13 cellular contexts compared by ENCODE assay signal in genomic region chr3:124076231-124076630, GRCh38. TPM values are rescaled to one million over a fixed set of nuclear protein-coding genes. Genes with fewer than 3 reads are reported as not detected.
DNase-seq lines count a peak whose midpoint lies in the region; TF ChIP-seq lines count a peak whose summit lies in the region.
"Had no signal": no experiment of that assay in that cellular context is flagged by ENCODE, and none has a peak within 500 bp of the region (broad histone marks: within the 10 kb centered on the region; RNA-seq: fewer than 3 reads in every experiment).

No MANE protein-coding gene starts in this region.

- no peak for TF ChIP-seq CTCF in adrenal gland (IDR thresholded peaks at IDR 0.05)
- no peak for TF ChIP-seq CTCF in spleen (IDR thresholded peaks at IDR 0.05 in 8 of 11, conservative IDR thresholded peaks at IDR 0.05 in 3 of 11)

- H4K20me1 ChIP-seq in GM23248 (ENCODE audit: insufficient read depth): no peaks in the 10 kb centered on the region

- H3K79me2 ChIP-seq in GM23248 (ENCODE audit: insufficient read depth): no peaks in the 10 kb centered on the region

- H3K4me1 ChIP-seq in GM23248 (ENCODE audit: insufficient read depth) (no peaks in the 10 kb centered on the region), adrenal gland (replicated peaks in 1 of 2) (peaks cover 16 to 17% of the 10 kb centered on the region in 2 donors), spleen (peaks cover 0 to 28% (median 5%) of the 10 kb centered on the region in 6 donors)

- 29 to 30% methylated on average over 5 of the region's 5 CpGs for WGBS in GM23248 (ENCODE audit: low coverage in 1 of 2, low lambda C conversion rate in 2 of 2, missing lambda C conversion rate in 2 of 2), 2 experiments
- WGBS in adrenal gland, 4 donors: 79 to 82% (median 81%) methylated on average over 5 of the region's 5 CpGs
- 62 to 78% (median 70%) methylated on average over 5 of the region's 5 CpGs for WGBS in spleen, 5 donors

- no peaks in the 10 kb centered on the region for H3K36me3 ChIP-seq in GM23248 (ENCODE audit: low read depth)
- H3K36me3 ChIP-seq in adrenal gland (replicated peaks in 1 of 2): no peaks in the 10 kb centered on the region
- no peaks in the 10 kb centered on the region for H3K36me3 ChIP-seq in spleen
- H3K36me3 ChIP-seq: BE2C had no signal

- intact Hi-C loops in adrenal gland (cut with DNase I) (loop anchor here in 1 of 2 donors (5.0 kb wide), 1 partner anchor 44 kb away; the partner anchor contains the start of gene KALRN), spleen (cut with DNase I; ENCODE audit: low total_unique reads) (no loop called here)

- H2AFZ ChIP-seq in GM23248: no peak overlapping the region

- in situ Hi-C loops in GM23248 (cut with MboI): no loop called here

- TF ChIP-seq POLR2A in adrenal gland (IDR thresholded peaks at IDR 0.05) (no peak), spleen (IDR thresholded peaks at IDR 0.05) (no peak)

- no peaks in the 10 kb centered on the region; the same call in 1 of the 2 replicates for H3K27me3 ChIP-seq in GM23248 (replicated peaks; ENCODE audit: insufficient read depth)
- no peaks in the 10 kb centered on the region for H3K27me3 ChIP-seq in adrenal gland
- H3K27me3 ChIP-seq in spleen (replicated peaks in 1 of 7): peaks cover 0 to 7% (median 0%) of the 10 kb centered on the region in 7 donors
- H3K27me3 ChIP-seq: BE2C had no signal

- H3K9me3 ChIP-seq in GM23248 (ENCODE audit: low read depth) (no peaks in the 10 kb centered on the region), adrenal gland (replicated peaks in 1 of 3) (no peaks in the 10 kb centered on the region), spleen (no peaks in the 10 kb centered on the region)
- H3K9me3 ChIP-seq: BE2C had no signal

- H3K9ac ChIP-seq in GM23248: no peak overlapping the region

- H3F3A ChIP-seq in GM23248 (ENCODE audit: insufficient read depth): no peaks in the 10 kb centered on the region

- no peaks in the 10 kb centered on the region for H3K9me2 ChIP-seq in GM23248 (ENCODE audit: insufficient read depth)

- peak; percentile 13 for DNase-seq in GM23248
- no peak for DNase-seq in adrenal gland
- DNase-seq in spleen: no peak
- no peak for DNase-seq in activated CD4-positive, alpha-beta T cell treated with anti-CD3 and anti-CD28 coated beads, Interleukin-2, amount 50 U/mL, for 4 hours
- DNase-seq in GDM1 (lab: John Stamatoyannopoulos, UW): no peak
- DNase-seq in dermis blood vessel endothelial cell: no peak
- no peak for DNase-seq in Kasumi-1 (lab: John Stamatoyannopoulos, UW)
- DNase-seq: CD4-positive, alpha-beta memory T cell; DMS79; EL had no signal

- no peak overlapping the region for H3K4me2 ChIP-seq in GM23248 (ENCODE audit: unreplicated experiment)

- H3K27ac ChIP-seq in GM23248: no peak overlapping the region
- H3K27ac ChIP-seq in adrenal gland: peak overlapping the region in 3 of 5 donors; percentile 39 to 78 (median 68)
- peak overlapping the region in 6 of 8 donors; percentile 5 to 72 (median 26) for H3K27ac ChIP-seq in spleen
- H3K27ac ChIP-seq: C4-2B, HL-60 had no signal

- no peak overlapping the region for H3K4me3 ChIP-seq in GM23248
- no peak overlapping the region for H3K4me3 ChIP-seq in adrenal gland
- H3K4me3 ChIP-seq in spleen: no peak overlapping the region

RNA-seq across cellular contexts. Expression of gene KALRN, which starts 43.1 kb away (rescaled TPM):
- 4.0 and 16.1 TPM in 2 replicates for total RNA-seq in GM23248 (2014; rRNA removed; shearing (Covaris generic))
- polyA plus RNA-seq in GM23248 (2016; fragmentation: Nextera tagmentation; extraction: Ambion mirVana): 0.98 and 1.4 TPM in 2 replicates
- 10 to 100 TPM; 26.6 to 96.3 (median 51.4) TPM for total RNA-seq in adrenal gland
- polyA plus RNA-seq in adrenal gland: 10 to 100 TPM; 12.7 to 44.2 (median 15.3) TPM
- 100 to 1,000 TPM in 6 of 7 donors, 10 to 100 TPM in 1; 83.9 to 235 (median 180) TPM for total RNA-seq in spleen
- 10 to 100 TPM in 1 of 3 donors, 1 to 10 TPM in 2; 6.3 to 19.6 (median 8.5) TPM for polyA plus RNA-seq in spleen
- total RNA-seq in dermis blood vessel endothelial cell: 140 and 151 TPM in 2 replicates
